Comparison of ENCODE assay signal across 1 cellular context in genomic region chr6:11381801-11382513, GRCh38.
TF ChIP-seq lines count a peak whose summit lies in the region.

No MANE protein-coding gene starts in this region.

TF ChIP-seq in GM12878, 131 proteins besides CTCF, POLR2A, EP300 and RAD21 (continued from another document and continues in another):
- TF ChIP-seq MEF2A (IDR thresholded peaks at IDR 0.05; ENCODE audit: insufficient read depth, low read depth, low read length) (peak; percentile 68; the same call in 1 of the 2 replicates), YY1 (IDR thresholded peaks at IDR 0.05; ENCODE audit: low read depth, low read length) (0 out of 2 replicates have a peak, but pooled peaks have one; percentile 43), GATAD2B (conservative IDR thresholded peaks at IDR 0.05; ENCODE audit: low read depth) (peak; percentile 71), TCF7 (IDR thresholded peaks at IDR 0.05; ENCODE audit: borderline replicate concordance) (no peak), WRNIP1 (IDR thresholded peaks at IDR 0.05; ENCODE audit: borderline replicate concordance, low read depth, low read length) (no peak), SUZ12 (IDR thresholded peaks at IDR 0.05; ENCODE audit: unreplicated experiment) (no peak), SP1 (IDR thresholded peaks at IDR 0.05; ENCODE audit: low read depth, low read length) (no peak), SMC3 (IDR thresholded peaks at IDR 0.05; ENCODE audit: borderline replicate concordance, low read length) (no peak), ZSCAN29 (IDR thresholded peaks at IDR 0.05) (no peak), GABPA (IDR thresholded peaks at IDR 0.05; ENCODE audit: low read depth) (peak; percentile 80), MTA3 (IDR thresholded peaks at IDR 0.05; ENCODE audit: borderline replicate concordance, low read length) (peak; percentile 80; the same call in 1 of the 2 replicates), RELB (IDR thresholded peaks at IDR 0.05; ENCODE audit: low read depth) (peak; percentile 86), NR2C1 (IDR thresholded peaks at IDR 0.05) (peak; percentile 74), BHLHE40 (IDR thresholded peaks at IDR 0.05; ENCODE audit: borderline replicate concordance in 1 of 2, low read depth in 2 of 2, low read length in 1 of 2) (peak; percentile 38 to 46; a peak in 3 of 4 replicates), SUPT20H (IDR thresholded peaks at IDR 0.05; ENCODE audit: borderline replicate concordance, control insufficient read depth, low read depth, low read length) (no peak), ELK1 (IDR thresholded peaks at IDR 0.05; ENCODE audit: low read depth, low read length) (peak; percentile 54), IRF5 (IDR thresholded peaks at IDR 0.05; ENCODE audit: borderline replicate concordance) (no peak), NFYA (IDR thresholded peaks at IDR 0.05; ENCODE audit: borderline replicate concordance, low read depth, low read length) (no peak), PAX8 (IDR thresholded peaks at IDR 0.05) (no peak), ZBTB40 (IDR thresholded peaks at IDR 0.05; ENCODE audit: borderline replicate concordance) (peak; percentile 27; the same call in 1 of the 2 replicates), POLR2AphosphoS2 (IDR thresholded peaks at IDR 0.05; ENCODE audit: low read depth, low read length) (no peak; the same call in 1 of the 2 replicates), ZNF384 (IDR thresholded peaks at IDR 0.05; ENCODE audit: borderline replicate concordance, low read depth, low read length) (peak; percentile 86), JUNB (IDR thresholded peaks at IDR 0.05) (peak; percentile 52), ZNF592 (IDR thresholded peaks at IDR 0.05) (no peak), ZNF24 (IDR thresholded peaks at IDR 0.05) (no peak), CHD1 (IDR thresholded peaks at IDR 0.05; ENCODE audit: low read depth, low read length) (0 out of 2 replicates have a peak, but pooled peaks have one; percentile 85), RCOR1 (conservative IDR thresholded peaks at IDR 0.05; ENCODE audit: low read depth, low read length) (no peak), FOXM1 (IDR thresholded peaks at IDR 0.05; ENCODE audit: low read depth, low read length) (peak; percentile 64; the same call in 1 of the 2 replicates), RBBP5 (conservative IDR thresholded peaks at IDR 0.05) (no peak), PAX5 (IDR thresholded peaks at IDR 0.05; ENCODE audit: borderline replicate concordance, low read depth, low read length) (peak; percentile 92), POLR2AphosphoS5 (IDR thresholded peaks at IDR 0.05; ENCODE audit: low read length) (peak; percentile 95), NFXL1 (IDR thresholded peaks at IDR 0.05; ENCODE audit: borderline replicate concordance) (no peak), MTA2 (IDR thresholded peaks at IDR 0.05; ENCODE audit: low read depth) (peak; percentile 60)
- TF ChIP-seq, protein P1, sequence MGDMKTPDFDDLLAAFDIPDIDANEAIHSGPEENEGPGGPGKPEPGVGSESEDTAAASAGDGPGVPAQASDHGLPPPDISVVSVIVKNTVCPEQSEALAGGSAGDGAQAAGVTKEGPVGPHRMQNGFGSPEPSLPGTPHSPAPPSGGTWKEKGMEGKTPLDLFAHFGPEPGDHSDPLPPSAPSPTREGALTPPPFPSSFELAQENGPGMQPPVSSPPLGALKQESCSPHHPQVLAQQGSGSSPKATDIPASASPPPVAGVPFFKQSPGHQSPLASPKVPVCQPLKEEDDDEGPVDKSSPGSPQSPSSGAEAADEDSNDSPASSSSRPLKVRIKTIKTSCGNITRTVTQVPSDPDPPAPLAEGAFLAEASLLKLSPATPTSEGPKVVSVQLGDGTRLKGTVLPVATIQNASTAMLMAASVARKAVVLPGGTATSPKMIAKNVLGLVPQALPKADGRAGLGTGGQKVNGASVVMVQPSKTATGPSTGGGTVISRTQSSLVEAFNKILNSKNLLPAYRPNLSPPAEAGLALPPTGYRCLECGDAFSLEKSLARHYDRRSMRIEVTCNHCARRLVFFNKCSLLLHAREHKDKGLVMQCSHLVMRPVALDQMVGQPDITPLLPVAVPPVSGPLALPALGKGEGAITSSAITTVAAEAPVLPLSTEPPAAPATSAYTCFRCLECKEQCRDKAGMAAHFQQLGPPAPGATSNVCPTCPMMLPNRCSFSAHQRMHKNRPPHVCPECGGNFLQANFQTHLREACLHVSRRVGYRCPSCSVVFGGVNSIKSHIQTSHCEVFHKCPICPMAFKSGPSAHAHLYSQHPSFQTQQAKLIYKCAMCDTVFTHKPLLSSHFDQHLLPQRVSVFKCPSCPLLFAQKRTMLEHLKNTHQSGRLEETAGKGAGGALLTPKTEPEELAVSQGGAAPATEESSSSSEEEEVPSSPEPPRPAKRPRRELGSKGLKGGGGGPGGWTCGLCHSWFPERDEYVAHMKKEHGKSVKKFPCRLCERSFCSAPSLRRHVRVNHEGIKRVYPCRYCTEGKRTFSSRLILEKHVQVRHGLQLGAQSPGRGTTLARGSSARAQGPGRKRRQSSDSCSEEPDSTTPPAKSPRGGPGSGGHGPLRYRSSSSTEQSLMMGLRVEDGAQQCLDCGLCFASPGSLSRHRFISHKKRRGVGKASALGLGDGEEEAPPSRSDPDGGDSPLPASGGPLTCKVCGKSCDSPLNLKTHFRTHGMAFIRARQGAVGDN (IDR thresholded peaks at IDR 0.05): peak; percentile 84
- TF ChIP-seq, protein P2, sequence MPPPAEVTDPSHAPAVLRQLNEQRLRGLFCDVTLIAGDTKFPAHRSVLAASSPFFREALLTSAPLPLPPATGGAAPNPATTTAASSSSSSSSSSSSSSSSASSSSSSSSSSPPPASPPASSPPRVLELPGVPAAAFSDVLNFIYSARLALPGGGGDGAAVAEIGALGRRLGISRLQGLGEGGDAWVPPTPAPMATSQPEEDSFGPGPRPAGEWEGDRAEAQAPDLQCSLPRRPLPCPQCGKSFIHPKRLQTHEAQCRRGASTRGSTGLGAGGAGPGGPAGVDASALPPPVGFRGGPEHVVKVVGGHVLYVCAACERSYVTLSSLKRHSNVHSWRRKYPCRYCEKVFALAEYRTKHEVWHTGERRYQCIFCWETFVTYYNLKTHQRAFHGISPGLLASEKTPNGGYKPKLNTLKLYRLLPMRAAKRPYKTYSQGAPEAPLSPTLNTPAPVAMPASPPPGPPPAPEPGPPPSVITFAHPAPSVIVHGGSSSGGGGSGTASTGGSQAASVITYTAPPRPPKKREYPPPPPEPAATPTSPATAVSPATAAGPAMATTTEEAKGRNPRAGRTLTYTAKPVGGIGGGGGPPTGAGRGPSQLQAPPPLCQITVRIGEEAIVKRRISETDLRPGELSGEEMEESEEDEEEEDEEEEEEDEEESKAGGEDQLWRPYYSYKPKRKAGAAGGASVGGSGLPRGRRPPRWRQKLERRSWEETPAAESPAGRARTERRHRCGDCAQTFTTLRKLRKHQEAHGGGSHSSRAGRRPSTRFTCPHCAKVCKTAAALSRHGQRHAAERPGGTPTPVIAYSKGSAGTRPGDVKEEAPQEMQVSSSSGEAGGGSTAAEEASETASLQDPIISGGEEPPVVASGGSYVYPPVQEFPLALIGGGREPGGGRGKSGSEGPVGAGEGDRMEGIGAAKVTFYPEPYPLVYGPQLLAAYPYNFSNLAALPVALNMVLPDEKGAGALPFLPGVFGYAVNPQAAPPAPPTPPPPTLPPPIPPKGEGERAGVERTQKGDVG (CRISPR knock-in tag; IDR thresholded peaks at IDR 0.05): no peak
- TF ChIP-seq, protein P3, sequence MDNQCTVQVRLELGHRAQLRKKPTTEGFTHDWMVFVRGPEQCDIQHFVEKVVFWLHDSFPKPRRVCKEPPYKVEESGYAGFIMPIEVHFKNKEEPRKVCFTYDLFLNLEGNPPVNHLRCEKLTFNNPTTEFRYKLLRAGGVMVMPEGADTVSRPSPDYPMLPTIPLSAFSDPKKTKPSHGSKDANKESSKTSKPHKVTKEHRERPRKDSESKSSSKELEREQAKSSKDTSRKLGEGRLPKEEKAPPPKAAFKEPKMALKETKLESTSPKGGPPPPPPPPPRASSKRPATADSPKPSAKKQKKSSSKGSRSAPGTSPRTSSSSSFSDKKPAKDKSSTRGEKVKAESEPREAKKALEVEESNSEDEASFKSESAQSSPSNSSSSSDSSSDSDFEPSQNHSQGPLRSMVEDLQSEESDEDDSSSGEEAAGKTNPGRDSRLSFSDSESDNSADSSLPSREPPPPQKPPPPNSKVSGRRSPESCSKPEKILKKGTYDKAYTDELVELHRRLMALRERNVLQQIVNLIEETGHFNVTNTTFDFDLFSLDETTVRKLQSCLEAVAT (IDR thresholded peaks at IDR 0.05): peak; percentile 84
